ENCODE assay signal across 8 cellular contexts in the genomic region with DNA sequence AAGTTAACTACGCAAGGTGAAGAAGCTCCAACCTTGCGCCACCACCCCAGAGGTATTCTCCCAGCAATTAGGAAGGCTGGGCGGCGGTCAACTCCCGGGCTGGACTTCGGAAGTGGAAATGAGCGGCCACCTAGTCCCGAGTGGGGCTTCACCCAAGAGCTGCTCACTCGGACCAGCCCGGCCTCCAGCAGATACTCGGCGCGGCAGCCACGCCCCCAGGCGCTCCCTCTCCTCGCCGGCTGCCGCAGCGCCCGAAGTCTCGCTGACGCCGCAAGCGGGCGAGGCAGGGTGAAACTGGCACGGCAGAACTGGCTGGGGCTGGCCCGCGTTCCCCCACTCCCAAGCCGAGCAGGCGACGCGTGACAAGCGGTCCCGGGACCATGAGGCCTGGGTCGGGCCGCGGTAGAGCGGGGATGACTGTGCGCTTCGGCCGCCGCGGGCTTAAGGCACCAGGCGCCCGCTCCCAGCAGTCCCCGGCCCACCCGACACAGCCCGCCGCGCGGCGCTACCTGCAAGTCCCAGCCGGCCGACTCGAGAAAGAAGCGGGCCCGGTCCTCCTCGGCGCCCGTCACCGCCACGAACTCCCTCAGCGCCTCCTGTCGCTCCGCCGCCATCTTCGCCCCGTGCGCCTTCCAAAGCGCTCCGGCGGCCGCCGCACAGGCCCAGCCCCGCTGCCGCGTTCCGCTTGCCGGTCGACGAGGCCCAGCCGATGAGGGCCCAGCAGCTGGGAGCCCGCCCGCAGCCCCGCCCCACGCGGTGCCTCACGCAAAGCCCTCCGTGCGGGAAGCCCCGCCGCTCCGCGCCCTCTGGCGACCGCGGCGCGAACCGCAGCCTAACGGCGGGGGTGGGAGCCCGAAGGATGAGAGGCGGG. TPM values are rescaled to one million over a fixed set of nuclear protein-coding genes. Genes with fewer than 3 reads are reported as not detected.
DNase-seq lines count a peak whose midpoint lies in the region; ATAC-seq and TF ChIP-seq lines count a peak whose summit lies in the region.

A gene (minus strand): TSS at position 639 of the 871 bp plus-strand sequence. CDS start 25 bp downstream, at position 614.

- intact Hi-C loops in cardiac septum (cut with DNase I), result loop anchor here (2.0 to 5.0 kb wide), 2 partner anchors 74 to 348 kb away; a partner anchor contains a TSS

- TF ChIP-seq CTCF in GM12873 (IDR thresholded peaks at IDR 0.05; ENCODE audit: insufficient read depth, low read depth, low read length, missing control alignments), result peak; percentile 91
- peak; percentile 100 for TF ChIP-seq CTCF in type B pancreatic cell (conservative IDR thresholded peaks at IDR 0.05)

- H3K9me3 Mint-ChIP-seq in activated naive CD8-positive, alpha-beta T cell treated with anti-CD3 and anti-CD28 coated beads, Interleukin-2, amount 50 U/mL, for 24 hours, result no peaks in the 10 kb centered on the region
- H3K9me3 Mint-ChIP-seq in type B pancreatic cell, result no peaks in the 10 kb centered on the region

- peak; percentile 97 to 98 (median 98) for DNase-seq in NCI-H1417 (lab: John Stamatoyannopoulos, UW)
- DNase-seq in SW 1271 (lab: John Stamatoyannopoulos, UW), result peak; percentile 70 to 87
- peak; percentile 99 for DNase-seq in activated naive CD8-positive, alpha-beta T cell treated with anti-CD3 and anti-CD28 coated beads, Interleukin-2, amount 50 U/mL, for 24 hours
- peak; percentile 98 for DNase-seq in cardiac septum (ENCODE audit: low spot score)
- DNase-seq in pons (ENCODE audit: low spot score), result peak; percentile 82
- peak; percentile 99 for DNase-seq in type B pancreatic cell (ENCODE audit: extremely low spot score, unreplicated experiment)

- H3K27me3 Mint-ChIP-seq in activated naive CD8-positive, alpha-beta T cell treated with anti-CD3 and anti-CD28 coated beads, Interleukin-2, amount 50 U/mL, for 24 hours, result peaks cover 11% of the 10 kb centered on the region
- peaks cover 9% of the 10 kb centered on the region for H3K27me3 Mint-ChIP-seq in type B pancreatic cell

- H3K27ac Mint-ChIP-seq in activated naive CD8-positive, alpha-beta T cell treated with anti-CD3 and anti-CD28 coated beads, Interleukin-2, amount 50 U/mL, for 24 hours, result peak within 1 kb of the TSS; percentile 80
- H3K27ac Mint-ChIP-seq in type B pancreatic cell, result peak within 1 kb of the TSS; percentile 95

- peaks cover 17% of the 10 kb centered on the region for H3K36me3 Mint-ChIP-seq in activated naive CD8-positive, alpha-beta T cell treated with anti-CD3 and anti-CD28 coated beads, Interleukin-2, amount 50 U/mL, for 24 hours (ENCODE audit: low read depth)
- peaks cover 3% of the 10 kb centered on the region for H3K36me3 Mint-ChIP-seq in type B pancreatic cell

- peaks cover 44% of the 10 kb centered on the region for H3K4me1 Mint-ChIP-seq in activated naive CD8-positive, alpha-beta T cell treated with anti-CD3 and anti-CD28 coated beads, Interleukin-2, amount 50 U/mL, for 24 hours
- H3K4me1 Mint-ChIP-seq in type B pancreatic cell (ENCODE audit: unreplicated experiment), result peaks cover 24% of the 10 kb centered on the region

- peak; percentile 93 for ATAC-seq in HG02759 (IDR thresholded peaks at IDR 0.05; ENCODE audit: unreplicated experiment)
- ATAC-seq in activated naive CD8-positive, alpha-beta T cell treated with anti-CD3 and anti-CD28 coated beads, Interleukin-2, amount 50 U/mL, for 24 hours, result peak; percentile 97

- peak within 1 kb of the TSS; percentile 83 for H3K4me3 Mint-ChIP-seq in activated naive CD8-positive, alpha-beta T cell treated with anti-CD3 and anti-CD28 coated beads, Interleukin-2, amount 50 U/mL, for 24 hours
- H3K4me3 Mint-ChIP-seq in type B pancreatic cell, result peak within 1 kb of the TSS; percentile 91

RNA-seq across cellular contexts. Expression of the gene that starts here (rescaled TPM):
- total RNA-seq in cardiac septum (64.0 TPM), type B pancreatic cell (ENCODE audit: low replicate concordance) (79.2 and 81.0 TPM in 2 replicates)

Comparison
In these comparisons a context has a peak if more than half of its experiments do, and no peak if none do; other contexts are left out.
1. Peak in every context shown above with its lines: DNase-seq and ATAC-seq.